ENCODE assay signal across 11 cellular contexts in the genomic region with DNA sequence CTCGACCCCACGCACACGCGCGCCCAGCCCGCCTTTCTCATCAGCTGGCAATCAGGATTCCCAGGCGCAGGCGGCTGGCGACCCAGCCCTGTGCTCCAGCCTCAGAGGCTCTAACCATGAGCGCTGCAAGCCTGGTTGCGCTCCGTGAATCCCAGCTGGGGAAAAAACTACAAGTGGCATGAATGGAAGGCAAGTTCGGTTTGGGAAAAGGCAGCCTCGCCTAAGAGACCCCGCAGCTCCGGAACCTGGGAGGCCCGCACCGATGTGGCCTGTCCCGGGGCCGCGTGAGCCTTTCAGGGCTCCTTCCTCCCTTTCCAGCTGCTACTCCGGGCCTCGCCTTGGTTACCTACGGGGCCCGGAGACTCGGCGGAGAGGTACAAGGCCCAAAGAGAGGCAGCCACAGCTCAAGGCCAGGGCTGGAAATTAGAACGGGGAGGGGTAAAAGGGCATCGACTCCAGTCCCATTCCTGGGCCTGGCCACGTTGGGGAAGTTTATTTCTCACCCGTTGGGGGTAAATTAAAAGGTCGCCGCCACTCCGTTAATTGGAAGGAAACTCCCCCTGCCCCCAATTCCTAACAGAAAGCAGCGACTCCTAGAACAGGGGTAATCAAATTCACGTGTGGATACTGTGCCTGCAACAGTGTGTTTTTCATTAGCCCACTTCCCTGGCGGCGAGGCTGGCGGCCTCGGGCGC. TPM values are rescaled to one million over a fixed set of nuclear protein-coding genes. Genes with fewer than 3 reads are reported as not detected.
A peak's percentile ranks its signal among the peaks of the same experiment; 100 is the strongest.
DNase-seq lines count a peak whose midpoint lies in the region; ATAC-seq and TF ChIP-seq lines count a peak whose summit lies in the region.
"Had no signal": no experiment of that assay in that cellular context is flagged by ENCODE, and none has a peak within 500 bp of the region (broad histone marks: within the 10 kb centered on the region; RNA-seq: fewer than 3 reads in every experiment).

No MANE protein-coding gene starts in this region.

- peak overlapping the region; percentile 9 to 81 (median 58) for H3K4me3 ChIP-seq in Peyer's patch
- H3K4me3 ChIP-seq in skeletal muscle cell (ENCODE audit: low read depth, low read length): peak overlapping the region; percentile 78

- no peaks in the 10 kb centered on the region for H3K36me3 ChIP-seq in Peyer's patch

- no peak overlapping the region for H3K27ac Mint-ChIP-seq in glutamatergic neuron (ENCODE audit: unreplicated experiment)

- DNase-seq in NCI-H1105 treated with DMSO at 0.1 percent for 48 hours (lab: John Stamatoyannopoulos, UW): peak; percentile 37
- DNase-seq in NCI-H1105 (lab: John Stamatoyannopoulos, UW): no peak
- DNase-seq in Peyer's patch: peak in 1 of 3 donors; percentile 69
- DNase-seq in glutamatergic neuron: peak; percentile 25
- DNase-seq in skeletal muscle cell (ENCODE audit: low read depth): no peak
- DNase-seq: 8988T; amniotic stem cell; stimulated activated CD4-positive, alpha-beta T cell treated with anti-CD3 and anti-CD28 coated beads, Interleukin-4, amount 100 ng/mL, for 1 hour had no signal

- H3K27ac ChIP-seq in Peyer's patch: peak overlapping the region; percentile 57 to 89 (median 77)

- H3K9me3 Mint-ChIP-seq in glutamatergic neuron (ENCODE audit: unreplicated experiment): peaks cover 19% of the 10 kb centered on the region

- H3K4me3 Mint-ChIP-seq in glutamatergic neuron (ENCODE audit: unreplicated experiment): no peak overlapping the region

- no peak for TF ChIP-seq CTCF in Peyer's patch (IDR thresholded peaks at IDR 0.05)
- TF ChIP-seq CTCF in glutamatergic neuron (IDR thresholded peaks at IDR 0.05; ENCODE audit: partially characterized antibody, unreplicated experiment): no peak

- H3K9me3 ChIP-seq in Peyer's patch: peaks cover 0 to 13% (median 0%) of the 10 kb centered on the region in 4 donors

- peaks cover 4% of the 10 kb centered on the region for H3K36me3 Mint-ChIP-seq in glutamatergic neuron (ENCODE audit: unreplicated experiment)

- TF ChIP-seq POLR2A in Peyer's patch (IDR thresholded peaks at IDR 0.05): no peak

- peaks cover 2% of the 10 kb centered on the region for H3K4me1 Mint-ChIP-seq in glutamatergic neuron (ENCODE audit: low read depth, unreplicated experiment)

- H3K27me3 Mint-ChIP-seq in glutamatergic neuron (ENCODE audit: unreplicated experiment): peaks cover 47% of the 10 kb centered on the region

- peaks cover 0 to 18% of the 10 kb centered on the region in 2 donors for H3K27me3 ChIP-seq in Peyer's patch

- ATAC-seq in HG03039 (IDR thresholded peaks at IDR 0.05; ENCODE audit: unreplicated experiment) (no peak), GM21367 (IDR thresholded peaks at IDR 0.05; ENCODE audit: unreplicated experiment) (no peak), HG02763 (IDR thresholded peaks at IDR 0.05; ENCODE audit: unreplicated experiment) (no peak)

- H3K4me1 ChIP-seq in Peyer's patch: peaks cover 0 to 17% (median 4%) of the 10 kb centered on the region in 4 donors

RNA-seq across cellular contexts. Expression of gene HOXA9, which starts 1.3 kb away (rescaled TPM):
- total RNA-seq in Peyer's patch: 10 to 100 TPM; 25.7 to 71.2 (median 46.1) TPM
- not detected for total RNA-seq in glutamatergic neuron (ENCODE audit: unreplicated experiment)

RNA-seq across cellular contexts. Expression of gene HOXA10, which starts 7.5 kb away (rescaled TPM):
- total RNA-seq in Peyer's patch: 10 to 100 TPM; 15.7 to 28.4 (median 19.8) TPM
- not detected for total RNA-seq in glutamatergic neuron (ENCODE audit: unreplicated experiment)

RNA-seq across cellular contexts. Expression of gene HOXA7, which starts 10.1 kb away (rescaled TPM):
- total RNA-seq in Peyer's patch (10 to 100 TPM in 1 of 4 donors, 1 to 10 TPM in 3; 3.3 to 11.8 (median 5.7) TPM), glutamatergic neuron (ENCODE audit: unreplicated experiment) (not detected)

RNA-seq across cellular contexts. Expression of gene HOXA3, which starts 14.2 kb away (rescaled TPM):
- total RNA-seq in Peyer's patch (10 to 100 TPM in 3 of 4 donors, 1 to 10 TPM in 1; 6.7 to 21.2 (median 13.9) TPM), glutamatergic neuron (ENCODE audit: unreplicated experiment) (not detected)

RNA-seq across cellular contexts. Expression of gene HOXA11, which starts 18.4 kb away (rescaled TPM):
- not detected for total RNA-seq in Peyer's patch
- total RNA-seq in glutamatergic neuron (ENCODE audit: unreplicated experiment): not detected

Comparison
In these comparisons a context has a peak if more than half of its experiments do, and no peak if none do; other contexts are left out.
1. DNase-seq: peak in NCI-H1105 treated with DMSO at 0.1 percent for 48 hours (single experiment) and glutamatergic neuron (single experiment); none in NCI-H1105 (single experiment) and skeletal muscle cell (single experiment).
2. RNA of gene HOXA9, which starts 1.3 kb away (total RNA-seq): 25.7 to 71.2 TPM in Peyer's patch; not detected in glutamatergic neuron (single experiment); every median in the first group is over 10 times any median in the second.
3. RNA of gene HOXA10, which starts 7.5 kb away (total RNA-seq): 15.7 to 28.4 TPM in Peyer's patch; not detected in glutamatergic neuron (single experiment); every median in the first group is over 10 times any median in the second.